8 cellular contexts compared by ENCODE assay signal in the genomic region with DNA sequence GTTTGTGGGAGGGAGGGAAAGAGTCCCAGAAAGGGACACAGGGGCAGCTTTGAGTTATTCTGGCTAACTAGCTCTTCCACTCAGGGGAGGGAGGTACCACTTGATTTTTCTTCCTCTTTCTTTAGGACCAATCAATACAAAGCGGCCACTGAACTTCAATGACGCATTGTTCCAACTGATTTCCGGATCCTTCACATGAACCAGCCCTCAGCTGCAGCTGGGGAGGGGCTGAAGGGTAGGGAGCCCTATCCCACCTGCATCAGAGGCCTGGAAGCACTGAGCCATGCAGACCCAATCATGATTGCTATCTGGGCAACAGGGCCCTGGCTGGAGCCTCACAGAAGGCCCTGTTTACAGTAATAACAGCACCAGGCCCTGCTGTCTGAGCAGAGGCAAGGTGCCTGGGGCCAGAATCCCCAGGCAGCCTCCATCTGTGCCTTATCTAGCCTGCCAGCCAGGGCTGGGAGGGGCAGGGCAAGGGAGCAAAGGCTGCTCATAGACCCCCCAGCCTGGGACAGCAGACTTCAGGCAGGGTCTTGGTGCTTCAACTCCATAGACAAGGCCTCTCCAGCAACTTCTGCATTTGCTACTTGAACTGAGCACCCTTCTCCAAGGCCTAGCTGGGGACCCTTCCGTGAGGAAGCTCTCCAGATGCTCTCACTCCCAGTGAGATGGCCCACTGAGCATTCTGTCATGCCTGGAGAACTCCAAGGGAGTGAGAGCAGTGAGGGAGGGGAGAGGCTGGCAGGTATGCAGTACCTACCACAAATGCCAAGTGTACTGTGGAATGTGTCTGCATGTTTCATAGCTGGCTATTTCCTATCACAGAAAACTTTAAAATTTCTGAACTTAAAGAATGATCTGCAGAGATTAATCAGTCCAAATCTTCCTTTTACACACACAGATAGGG. TPM values are rescaled to one million over a fixed set of nuclear protein-coding genes. Genes with fewer than 3 reads are reported as not detected.
DNase-seq lines count a peak whose midpoint lies in the region; ATAC-seq and TF ChIP-seq lines count a peak whose summit lies in the region.

No MANE protein-coding gene starts in this region.

- CTCF ChIA-PET in activated CD8-positive, alpha-beta memory T cell treated with anti-CD3 and anti-CD28 coated beads, Interleukin-2, amount 10 ng/mL, durations not matched to agents 7 days and 5 days (lab: Charles Lee), result interaction anchor here (0.6 to 3.2 kb wide), 5 partner anchors 8 to 122 kb away, joined by 3 to 13 read pairs (median 7); partner anchors contain the start of gene CLPB

- H3K4me3 Mint-ChIP-seq in CD14-positive monocyte, result peak overlapping the region in 1 of 2 donors; percentile 20
- H3K4me3 Mint-ChIP-seq in natural killer cell, result no peak overlapping the region
- H3K4me3 Mint-ChIP-seq in activated CD8-positive, alpha-beta memory T cell treated with anti-CD3 and anti-CD28 coated beads, Interleukin-2, amount 10 ng/mL, durations not matched to agents 7 days and 5 days, result no peak overlapping the region

- intact Hi-C loops in CD14-positive monocyte (cut with micrococcal nuclease), result loop anchor here in 1 of 2 donors (1.0 to 10.0 kb wide), 2 partner anchors 67 to 139 kb away; no protein-coding TSS in a partner anchor
- intact Hi-C loops in natural killer cell (cut with micrococcal nuclease), result no loop called here

- H3K36me3 Mint-ChIP-seq in CD14-positive monocyte (peaks cover 27 to 41% of the 10 kb centered on the region in 2 donors), natural killer cell (no peaks in the 10 kb centered on the region)
- H3K36me3 Mint-ChIP-seq in activated CD8-positive, alpha-beta memory T cell treated with anti-CD3 and anti-CD28 coated beads, Interleukin-2, amount 10 ng/mL, durations not matched to agents 7 days and 5 days, result no peaks in the 10 kb centered on the region

- H3K27me3 Mint-ChIP-seq in CD14-positive monocyte (ENCODE audit: low read depth in 3 of 3), result no peaks in the 10 kb centered on the region
- no peaks in the 10 kb centered on the region for H3K27me3 Mint-ChIP-seq in natural killer cell (ENCODE audit: low read depth in 2 of 2)
- H3K27me3 Mint-ChIP-seq in activated CD8-positive, alpha-beta memory T cell treated with anti-CD3 and anti-CD28 coated beads, Interleukin-2, amount 10 ng/mL, durations not matched to agents 7 days and 5 days, result no peaks in the 10 kb centered on the region

- TF ChIP-seq CTCF in CD14-positive monocyte (IDR thresholded peaks at IDR 0.05) (no peak), coronary artery (IDR thresholded peaks at IDR 0.05) (no peak), natural killer cell (IDR thresholded peaks at IDR 0.05) (no peak)

- H3K27ac ChIP-seq in coronary artery, result peak overlapping the region; percentile 42 to 69

- H3K9me3 Mint-ChIP-seq in CD14-positive monocyte, result peaks cover 0 to 4% (median 0%) of the 10 kb centered on the region in 7 donors
- H3K9me3 Mint-ChIP-seq in natural killer cell, result no peaks in the 10 kb centered on the region
- no peaks in the 10 kb centered on the region for H3K9me3 Mint-ChIP-seq in activated CD8-positive, alpha-beta memory T cell treated with anti-CD3 and anti-CD28 coated beads, Interleukin-2, amount 10 ng/mL, durations not matched to agents 7 days and 5 days (ENCODE audit: low read depth)

- peaks cover 47% of the 10 kb centered on the region for H3K4me1 Mint-ChIP-seq in CD14-positive monocyte
- peaks cover 9 to 11% of the 10 kb centered on the region in 2 donors for H3K4me1 Mint-ChIP-seq in natural killer cell
- peaks cover 10% of the 10 kb centered on the region for H3K4me1 Mint-ChIP-seq in activated CD8-positive, alpha-beta memory T cell treated with anti-CD3 and anti-CD28 coated beads, Interleukin-2, amount 10 ng/mL, durations not matched to agents 7 days and 5 days

- peak; percentile 66 for DNase-seq in CD14-positive monocyte (ENCODE audit: low spot score)
- peak; percentile 21 for DNase-seq in NCI-H226
- DNase-seq in coronary artery (ENCODE audit: low spot score), result peak; percentile 71
- DNase-seq in natural killer cell, result no peak
- DNase-seq in AG08396 (ENCODE audit: low spot score), result no peak
- DNase-seq in activated CD8-positive, alpha-beta memory T cell treated with anti-CD3 and anti-CD28 coated beads, Interleukin-2, amount 10 ng/mL, durations not matched to agents 7 days and 5 days, result no peak

- no peak overlapping the region for H3K4me3 ChIP-seq in coronary artery

- H3K27ac Mint-ChIP-seq in CD14-positive monocyte (peak overlapping the region; percentile 93 to 98 (median 96)), natural killer cell (peak overlapping the region in 1 of 2 donors; percentile 29)
- H3K27ac Mint-ChIP-seq in activated CD8-positive, alpha-beta memory T cell treated with anti-CD3 and anti-CD28 coated beads, Interleukin-2, amount 10 ng/mL, durations not matched to agents 7 days and 5 days, result no peak overlapping the region

- ATAC-seq in GM21367 (IDR thresholded peaks at IDR 0.05; ENCODE audit: unreplicated experiment) (peak; percentile 74), natural killer cell (peak; percentile 31 to 69 (median 53)), GM18517 (IDR thresholded peaks at IDR 0.05; ENCODE audit: unreplicated experiment) (no peak)
- ATAC-seq in activated CD8-positive, alpha-beta memory T cell treated with anti-CD3 and anti-CD28 coated beads, Interleukin-2, amount 10 ng/mL, durations not matched to agents 7 days and 5 days, result no peak

RNA-seq across cellular contexts. Expression of gene CLPB, which starts 22.5 kb away (rescaled TPM):
- 10 to 100 TPM; 15.8 to 17.7 TPM for polyA plus RNA-seq in CD14-positive monocyte
- total RNA-seq in natural killer cell, result 10 to 100 TPM; 11.8 to 17.0 (median 14.1) TPM
- total RNA-seq in activated CD8-positive, alpha-beta memory T cell treated with anti-CD3 and anti-CD28 coated beads, Interleukin-2, amount 10 ng/mL, durations not matched to agents 7 days and 5 days, result 10 to 100 TPM; 27.8 to 38.1 TPM

Comparison
In these comparisons a context has a peak if more than half of its experiments do, and no peak if none do; other contexts are left out.
1. DNase-seq: peak in CD14-positive monocyte (single experiment), NCI-H226 (single experiment) and coronary artery (single experiment); none in natural killer cell (single experiment), AG08396 (single experiment) and activated CD8-positive, alpha-beta memory T cell treated with anti-CD3 and anti-CD28 coated beads, Interleukin-2, amount 10 ng/mL, durations not matched to agents 7 days and 5 days (single experiment).
2. ATAC-seq: peak in GM21367 (single experiment) and natural killer cell (3 of 3); none in GM18517 (single experiment) and activated CD8-positive, alpha-beta memory T cell treated with anti-CD3 and anti-CD28 coated beads, Interleukin-2, amount 10 ng/mL, durations not matched to agents 7 days and 5 days (single experiment).